Comparison of ENCODE assay signal across 11 cellular contexts in the genomic region with DNA sequence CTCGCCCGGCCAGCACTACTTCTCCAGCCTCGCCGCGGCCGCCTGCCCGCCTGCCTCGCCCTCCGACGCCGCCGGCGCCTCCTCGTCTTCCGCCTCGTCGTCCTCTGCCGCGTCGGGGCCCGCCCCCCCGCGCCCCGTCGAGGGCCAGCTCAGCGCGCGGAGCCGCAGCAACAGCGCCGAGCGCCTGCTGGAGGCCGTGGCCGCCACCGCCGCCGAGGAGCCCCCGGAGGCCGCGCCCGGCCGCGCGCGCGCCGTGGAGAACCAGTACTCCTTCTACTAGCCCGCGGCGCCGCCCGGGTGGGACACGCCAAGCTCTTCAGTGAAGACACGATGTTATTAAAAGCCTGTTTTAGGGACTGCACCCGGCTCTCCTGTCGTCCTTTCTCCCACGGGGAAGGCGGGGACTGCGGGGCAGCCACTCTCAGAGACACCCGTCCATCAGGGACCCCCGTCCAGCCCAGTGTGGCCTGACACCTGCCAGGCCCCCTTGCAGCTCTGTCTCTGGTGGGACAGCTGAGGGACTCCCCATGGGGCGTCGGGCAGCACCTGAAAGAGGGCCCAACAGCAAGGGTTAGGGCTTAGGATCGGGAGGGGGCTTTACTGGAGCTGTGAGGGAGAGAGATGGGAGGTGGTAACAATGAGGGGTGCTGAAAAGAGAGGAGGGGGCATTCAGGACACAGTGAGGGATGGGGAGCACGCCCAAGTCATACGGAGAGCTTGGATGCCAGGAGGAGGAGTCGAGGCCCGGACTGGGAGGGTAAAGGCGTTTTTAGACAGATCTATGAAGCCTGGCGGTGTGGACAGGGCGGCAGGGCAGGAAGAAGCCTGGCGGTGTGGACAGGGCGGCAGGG. TPM values are rescaled to one million over a fixed set of nuclear protein-coding genes. Genes with fewer than 3 reads are reported as not detected.
DNase-seq lines count a peak whose midpoint lies in the region; ATAC-seq and TF ChIP-seq lines count a peak whose summit lies in the region.
"Had no signal": no experiment of that assay in that cellular context is flagged by ENCODE, and none has a peak within 500 bp of the region (broad histone marks: within the 10 kb centered on the region; RNA-seq: fewer than 3 reads in every experiment).

No MANE protein-coding gene starts in this region.

- no peak overlapping the region for H3K4me3 Mint-ChIP-seq in activated CD4-positive, alpha-beta memory T cell treated with anti-CD3 and anti-CD28 coated beads for 36 hours
- no peak overlapping the region for H3K4me3 Mint-ChIP-seq in activated CD4-positive, alpha-beta memory T cell treated with anti-CD3 and anti-CD28 coated beads, Interleukin-2, amount 10 ng/mL, durations not matched to agents 7 days and 5 days

- no peaks in the 10 kb centered on the region for H3K4me1 Mint-ChIP-seq in activated CD4-positive, alpha-beta memory T cell treated with anti-CD3 and anti-CD28 coated beads for 36 hours (ENCODE audit: low read depth)
- H3K4me1 Mint-ChIP-seq in activated CD4-positive, alpha-beta memory T cell treated with anti-CD3 and anti-CD28 coated beads, Interleukin-2, amount 10 ng/mL, durations not matched to agents 7 days and 5 days = no peaks in the 10 kb centered on the region

- H3K9me3 ChIP-seq in Panc1 (ENCODE audit: control insufficient read depth, insufficient read depth, low read depth, low read length) (no peaks in the 10 kb centered on the region), spleen (no peaks in the 10 kb centered on the region)

- H3K27me3 Mint-ChIP-seq in activated CD4-positive, alpha-beta memory T cell treated with anti-CD3 and anti-CD28 coated beads for 36 hours = peaks cover 13% of the 10 kb centered on the region
- peaks cover 5% of the 10 kb centered on the region for H3K27me3 Mint-ChIP-seq in activated CD4-positive, alpha-beta memory T cell treated with anti-CD3 and anti-CD28 coated beads, Interleukin-2, amount 10 ng/mL, durations not matched to agents 7 days and 5 days

- TF ChIP-seq CTCF in Panc1 (IDR thresholded peaks at IDR 0.05) (0 out of 2 replicates have a peak, but pooled peaks have one; percentile 12), spleen (IDR thresholded peaks at IDR 0.05 in 8 of 11, conservative IDR thresholded peaks at IDR 0.05 in 3 of 11) (no peak)

- WGBS in spleen, 5 donors = 49 to 63% (median 54%) methylated on average over 55 to 73 of the region's 73 CpGs

- no peaks in the 10 kb centered on the region for H3K9me3 Mint-ChIP-seq in activated CD4-positive, alpha-beta memory T cell treated with anti-CD3 and anti-CD28 coated beads for 36 hours
- no peaks in the 10 kb centered on the region for H3K9me3 Mint-ChIP-seq in activated CD4-positive, alpha-beta memory T cell treated with anti-CD3 and anti-CD28 coated beads, Interleukin-2, amount 10 ng/mL, durations not matched to agents 7 days and 5 days

- ATAC-seq in Panc1 (peak; percentile 45; the same call in 1 of the 2 replicates), left cardiac atrium (peak; percentile 45 to 52)

- H3K27ac ChIP-seq in Panc1 (ENCODE audit: low read length) (no peak overlapping the region), spleen (no peak overlapping the region)

- no peaks in the 10 kb centered on the region for H3K36me3 ChIP-seq in Panc1 (ENCODE audit: control insufficient read depth, insufficient read depth, low read length)
- peaks cover 0 to 51% (median 6%) of the 10 kb centered on the region in 6 donors for H3K36me3 ChIP-seq in spleen

- intact Hi-C loops in activated CD4-positive, alpha-beta memory T cell treated with anti-CD3 and anti-CD28 coated beads for 36 hours (cut with micrococcal nuclease) = no loop called here
- intact Hi-C loops in Panc1 (cut with micrococcal nuclease; ENCODE audit: unreplicated experiment) (no loop called here), left cardiac atrium (cut with DNase I) (no loop called here), spleen (cut with DNase I; ENCODE audit: low total_unique reads) (no loop called here)

- in situ Hi-C loops in Panc1 (cut with HindIII; ENCODE audit: low pct_unique_long_range_greater_than_20kb, low sequenced_read_pairs) = no loop called here

- H3K36me3 Mint-ChIP-seq in activated CD4-positive, alpha-beta memory T cell treated with anti-CD3 and anti-CD28 coated beads for 36 hours = no peaks in the 10 kb centered on the region
- H3K36me3 Mint-ChIP-seq in activated CD4-positive, alpha-beta memory T cell treated with anti-CD3 and anti-CD28 coated beads, Interleukin-2, amount 10 ng/mL, durations not matched to agents 7 days and 5 days (ENCODE audit: low read depth) = no peaks in the 10 kb centered on the region

- BruUV-seq in Panc1 (replicated peaks; lab: Mats Ljungman, UMichigan) = no TSS peak

- H3K4me1 ChIP-seq in Panc1 (ENCODE audit: control insufficient read depth, insufficient read depth, low read length) (no peaks in the 10 kb centered on the region), spleen (peaks cover 0 to 23% (median 8%) of the 10 kb centered on the region in 6 donors)

- DNase-seq in activated CD4-positive, alpha-beta memory T cell treated with anti-CD3 and anti-CD28 coated beads for 36 hours = peak; percentile 21
- DNase-seq in activated CD4-positive, alpha-beta memory T cell treated with anti-CD3 and anti-CD28 coated beads, Interleukin-2, amount 10 ng/mL, durations not matched to agents 7 days and 5 days = no peak
- no peak for DNase-seq in Panc1 (ENCODE audit: low read depth, low spot score)
- DNase-seq in left cardiac atrium = peak; percentile 43
- DNase-seq in spleen = peak; percentile 78
- DNase-seq in hypothalamus (lab: John Stamatoyannopoulos, UW) = no peak
- DNase-seq in mucosa of gallbladder (ENCODE audit: low spot score) = no peak
- DNase-seq in NCI-H2029 treated with DMSO at 0.1 percent for 48 hours (lab: John Stamatoyannopoulos, UW) = no peak
- DNase-seq: effector CD4-positive, alpha-beta T cell; kidney glomerular epithelial cell; NCI-H526 had no signal

- CTCF ChIA-PET in activated CD4-positive, alpha-beta memory T cell treated with anti-CD3 and anti-CD28 coated beads for 36 hours (lab: Charles Lee) = interaction anchor here (0.6 to 0.7 kb wide), 2 partner anchors 15 to 778 kb away, joined by 3 read pairs; no protein-coding TSS in a partner anchor
- CTCF ChIA-PET in activated CD4-positive, alpha-beta memory T cell treated with anti-CD3 and anti-CD28 coated beads, Interleukin-2, amount 10 ng/mL, durations not matched to agents 7 days and 5 days (lab: Charles Lee) = no interaction called here
- CTCF ChIA-PET in Panc1 (lab: Charles Lee) = no interaction called here

- TF ChIP-seq POLR2A in spleen (IDR thresholded peaks at IDR 0.05) = no peak

- POLR2A ChIA-PET in activated CD4-positive, alpha-beta memory T cell treated with anti-CD3 and anti-CD28 coated beads for 36 hours (lab: Charles Lee) = no interaction called here
- POLR2A ChIA-PET in activated CD4-positive, alpha-beta memory T cell treated with anti-CD3 and anti-CD28 coated beads, Interleukin-2, amount 10 ng/mL, durations not matched to agents 7 days and 5 days (lab: Charles Lee) = no interaction called here
- POLR2A ChIA-PET in Panc1 (lab: Charles Lee) = no interaction called here

- no peak overlapping the region for H3K27ac Mint-ChIP-seq in activated CD4-positive, alpha-beta memory T cell treated with anti-CD3 and anti-CD28 coated beads for 36 hours
- no peak overlapping the region for H3K27ac Mint-ChIP-seq in activated CD4-positive, alpha-beta memory T cell treated with anti-CD3 and anti-CD28 coated beads, Interleukin-2, amount 10 ng/mL, durations not matched to agents 7 days and 5 days

- H3K4me3 ChIP-seq in Panc1 (ENCODE audit: low read depth in 2 of 2, low read length in 2 of 2) = no peak overlapping the region
- H3K4me3 ChIP-seq in spleen = peak overlapping the region in 1 of 8 donors; percentile 41

- H3K27me3 ChIP-seq in Panc1 (ENCODE audit: control insufficient read depth, insufficient read depth, low read length) (no peaks in the 10 kb centered on the region), spleen (replicated peaks in 1 of 7) (peaks cover 0 to 21% (median 0%) of the 10 kb centered on the region in 7 donors)

RNA-seq across cellular contexts. Expression of gene SPDYE6, which starts 34.7 kb away (rescaled TPM):
- total RNA-seq in activated CD4-positive, alpha-beta memory T cell treated with anti-CD3 and anti-CD28 coated beads for 36 hours = not detected
- total RNA-seq in activated CD4-positive, alpha-beta memory T cell treated with anti-CD3 and anti-CD28 coated beads, Interleukin-2, amount 10 ng/mL, durations not matched to agents 7 days and 5 days = under 1 TPM in 1 of 2 experiments, not detected in 1; 0.13 TPM
- not detected for total RNA-seq in Panc1 (2021; ENCODE audit: unreplicated experiment)
- polyA plus RNA-seq in Panc1 (2012; ENCODE audit: insufficient read length) = 2.7 TPM
- not detected for total RNA-seq in left cardiac atrium
- total RNA-seq in spleen = not detected
- polyA plus RNA-seq in spleen = under 1 TPM in 1 of 3 donors, not detected in 2; 0.06 TPM
- not detected for total RNA-seq in mucosa of gallbladder

RNA-seq across cellular contexts. Expression of gene SH2B2, which starts 34.9 kb away (rescaled TPM):
- 1 to 10 TPM; 3.8 to 4.7 TPM for total RNA-seq in activated CD4-positive, alpha-beta memory T cell treated with anti-CD3 and anti-CD28 coated beads for 36 hours
- 1 to 10 TPM; 2.1 to 2.3 TPM for total RNA-seq in activated CD4-positive, alpha-beta memory T cell treated with anti-CD3 and anti-CD28 coated beads, Interleukin-2, amount 10 ng/mL, durations not matched to agents 7 days and 5 days
- total RNA-seq in Panc1 (2021; ENCODE audit: unreplicated experiment) (2.8 TPM), left cardiac atrium (1 to 10 TPM; 2.4 to 3.0 TPM), spleen (10 to 100 TPM; 23.2 to 36.9 (median 29.4) TPM), mucosa of gallbladder (7.2 TPM)
- 7.4 TPM for polyA plus RNA-seq in Panc1 (2012; ENCODE audit: insufficient read length)
- 10 to 100 TPM; 13.4 to 31.2 (median 15.5) TPM for polyA plus RNA-seq in spleen

Comparison
In these comparisons a context has a peak if more than half of its experiments do, and no peak if none do; other contexts are left out.
1. DNase-seq: peak in activated CD4-positive, alpha-beta memory T cell treated with anti-CD3 and anti-CD28 coated beads for 36 hours (single experiment), left cardiac atrium (single experiment) and spleen (single experiment); none in activated CD4-positive, alpha-beta memory T cell treated with anti-CD3 and anti-CD28 coated beads, Interleukin-2, amount 10 ng/mL, durations not matched to agents 7 days and 5 days (single experiment), Panc1 (single experiment), hypothalamus (0 of 51), mucosa of gallbladder (single experiment) and NCI-H2029 treated with DMSO at 0.1 percent for 48 hours (single experiment).